Comparison of ENCODE assay signal across 23 cellular contexts in the genomic region with DNA sequence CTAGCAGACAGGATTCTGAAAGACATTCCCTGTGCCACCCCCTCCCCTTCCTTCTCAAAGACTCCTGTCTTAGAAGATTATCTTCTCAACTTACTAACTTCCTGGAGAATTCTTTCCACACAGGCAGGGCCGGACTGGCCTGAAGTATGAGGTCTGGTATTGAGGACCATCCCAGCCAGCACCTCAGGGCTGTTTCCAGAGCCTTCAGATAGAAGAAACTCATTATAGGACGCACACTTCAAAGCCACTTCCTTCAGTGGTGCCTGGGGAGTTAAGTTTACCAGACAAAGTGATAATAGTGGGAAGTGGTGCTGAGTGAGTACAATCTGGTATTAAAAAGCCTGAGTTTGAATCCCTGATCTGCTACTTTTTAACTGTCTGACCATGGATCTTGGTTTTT. TPM values are rescaled to one million over a fixed set of nuclear protein-coding genes. Genes with fewer than 3 reads are reported as not detected.
DNase-seq lines count a peak whose midpoint lies in the region; ATAC-seq and TF ChIP-seq lines count a peak whose summit lies in the region.
"Had no signal": no experiment of that assay in that cellular context is flagged by ENCODE, and none has a peak within 500 bp of the region (broad histone marks: within the 10 kb centered on the region; RNA-seq: fewer than 3 reads in every experiment).

No MANE protein-coding gene starts in this region.

- peaks cover 91% of the 10 kb centered on the region for H3K36me3 Mint-ChIP-seq in CD4-positive, alpha-beta T cell (ENCODE audit: low read depth)
- peaks cover 12% of the 10 kb centered on the region for H3K36me3 Mint-ChIP-seq in IgD-negative memory B cell
- H3K36me3 Mint-ChIP-seq in activated T-helper 17 cell treated with anti-CD3 and anti-CD28 coated beads, Interleukin-2, amount 50 U/mL, for 72 hours (ENCODE audit: low read depth): peaks cover 75% of the 10 kb centered on the region
- H3K36me3 Mint-ChIP-seq in naive thymus-derived CD8-positive, alpha-beta T cell: peaks cover 33 to 71% (median 45%) of the 10 kb centered on the region in 3 donors

- no peak overlapping the region for H3K27ac ChIP-seq in CD4-positive, alpha-beta T cell (ENCODE audit: low read depth, low read length)
- H3K27ac ChIP-seq: dorsolateral prefrontal cortex, heart left ventricle, left ventricle myocardium inferior, suprapubic skin, vagina had no signal

- H3K27ac Mint-ChIP-seq in CD4-positive, alpha-beta T cell: peak overlapping the region; percentile 57
- peak overlapping the region in 2 of 3 donors; percentile 22 to 84 for H3K27ac Mint-ChIP-seq in IgD-negative memory B cell
- H3K27ac Mint-ChIP-seq in activated T-helper 17 cell treated with anti-CD3 and anti-CD28 coated beads, Interleukin-2, amount 50 U/mL, for 72 hours: peak overlapping the region; percentile 40
- H3K27ac Mint-ChIP-seq in naive thymus-derived CD8-positive, alpha-beta T cell: peak overlapping the region in 7 of 10 donors; percentile 0 to 73 (median 36)

- intact Hi-C loops in CD4-positive, alpha-beta T cell (cut with DNase I, micrococcal nuclease): no loop called here

- CTCF ChIA-PET in CD4-positive, alpha-beta T cell (lab: Charles Lee): no interaction called here

- no peak overlapping the region for H3K4me3 Mint-ChIP-seq in CD4-positive, alpha-beta T cell
- no peak overlapping the region for H3K4me3 Mint-ChIP-seq in IgD-negative memory B cell
- H3K4me3 Mint-ChIP-seq in activated T-helper 17 cell treated with anti-CD3 and anti-CD28 coated beads, Interleukin-2, amount 50 U/mL, for 72 hours: no peak overlapping the region
- no peak overlapping the region for H3K4me3 Mint-ChIP-seq in naive thymus-derived CD8-positive, alpha-beta T cell
- H3K4me3 Mint-ChIP-seq: central memory CD8-positive, alpha-beta T cell had no signal

- peaks cover 4% of the 10 kb centered on the region for H3K9me3 Mint-ChIP-seq in CD4-positive, alpha-beta T cell
- H3K9me3 Mint-ChIP-seq in IgD-negative memory B cell: peaks cover 2 to 9% (median 6%) of the 10 kb centered on the region in 3 donors
- peaks cover 4% of the 10 kb centered on the region for H3K9me3 Mint-ChIP-seq in activated T-helper 17 cell treated with anti-CD3 and anti-CD28 coated beads, Interleukin-2, amount 50 U/mL, for 72 hours
- H3K9me3 Mint-ChIP-seq in naive thymus-derived CD8-positive, alpha-beta T cell: peaks cover 0 to 27% (median 10%) of the 10 kb centered on the region in 9 donors

- peaks cover 9% of the 10 kb centered on the region for H3K9me3 ChIP-seq in CD4-positive, alpha-beta T cell (ENCODE audit: control insufficient read depth, low read length)
- H3K9me3 ChIP-seq: suprapubic skin had no signal

- peaks cover 13% of the 10 kb centered on the region for H3K4me1 Mint-ChIP-seq in CD4-positive, alpha-beta T cell (ENCODE audit: low read depth)
- H3K4me1 Mint-ChIP-seq in IgD-negative memory B cell: peaks cover 6 to 28% (median 15%) of the 10 kb centered on the region in 3 donors
- no peaks in the 10 kb centered on the region for H3K4me1 Mint-ChIP-seq in activated T-helper 17 cell treated with anti-CD3 and anti-CD28 coated beads, Interleukin-2, amount 50 U/mL, for 72 hours
- peaks cover 9 to 22% (median 17%) of the 10 kb centered on the region in 4 donors for H3K4me1 Mint-ChIP-seq in naive thymus-derived CD8-positive, alpha-beta T cell

- no peak for DNase-seq in CD4-positive, alpha-beta T cell
- DNase-seq in naive thymus-derived CD8-positive, alpha-beta T cell: no peak
- DNase-seq in central memory CD4-positive, alpha-beta T cell: no peak
- DNase-seq: aorta, COR-L47, DMS79 treated with DMSO at 0.1 percent for 48 hours, dorsolateral prefrontal cortex, heart left ventricle, left ventricle myocardium inferior, midbrain, NCI-H187, NCI-H69, T1000 had no signal

- TF ChIP-seq CTCF in CD4-positive, alpha-beta T cell (IDR thresholded peaks at IDR 0.05): no peak

- H3K27me3 ChIP-seq in CD4-positive, alpha-beta T cell (ENCODE audit: control insufficient read depth, insufficient read depth, low read length): no peaks in the 10 kb centered on the region
- H3K27me3 ChIP-seq: dorsolateral prefrontal cortex, heart left ventricle, suprapubic skin, vagina had no signal

- no peaks in the 10 kb centered on the region for H3K27me3 Mint-ChIP-seq in CD4-positive, alpha-beta T cell
- no peaks in the 10 kb centered on the region for H3K27me3 Mint-ChIP-seq in IgD-negative memory B cell
- no peaks in the 10 kb centered on the region for H3K27me3 Mint-ChIP-seq in activated T-helper 17 cell treated with anti-CD3 and anti-CD28 coated beads, Interleukin-2, amount 50 U/mL, for 72 hours
- no peaks in the 10 kb centered on the region for H3K27me3 Mint-ChIP-seq in naive thymus-derived CD8-positive, alpha-beta T cell
- H3K27me3 Mint-ChIP-seq: central memory CD8-positive, alpha-beta T cell had no signal

- POLR2A ChIA-PET in CD4-positive, alpha-beta T cell (lab: Charles Lee): no interaction called here
- POLR2A ChIA-PET in naive thymus-derived CD8-positive, alpha-beta T cell (lab: Charles Lee): no interaction called here

- no peak for ATAC-seq in CD4-positive, alpha-beta T cell (ENCODE audit: poor library complexity)
- ATAC-seq in activated T-helper 17 cell treated with anti-CD3 and anti-CD28 coated beads, Interleukin-2, amount 50 U/mL, for 72 hours (replicated peaks): no peak
- no peak for ATAC-seq in naive thymus-derived CD8-positive, alpha-beta T cell
- no peak for ATAC-seq in HG03097 (IDR thresholded peaks at IDR 0.05; ENCODE audit: low FRiP score, unreplicated experiment)
- ATAC-seq in GM18870 (IDR thresholded peaks at IDR 0.05; ENCODE audit: unreplicated experiment): no peak
- ATAC-seq: heart left ventricle, K562, SK-N-SH treated with all-trans-retinoic acid at 6 μM for 48 hours had no signal

RNA-seq across cellular contexts. Expression of gene KCNS1, which starts 15.6 kb away (rescaled TPM):
- not detected for total RNA-seq in CD4-positive, alpha-beta T cell
- not detected for polyA plus RNA-seq in IgD-negative memory B cell
- under 1 TPM; 0.15 to 0.24 TPM for total RNA-seq in activated T-helper 17 cell treated with anti-CD3 and anti-CD28 coated beads, Interleukin-2, amount 50 U/mL, for 72 hours
- total RNA-seq in naive thymus-derived CD8-positive, alpha-beta T cell: not detected
- not detected for polyA plus RNA-seq in naive thymus-derived CD8-positive, alpha-beta T cell
- total RNA-seq: aorta, K562, posterior vena cava, vagina had no signal
- polyA plus RNA-seq: aorta, K562 had no signal

RNA-seq across cellular contexts. Expression of gene WFDC5, which starts 29.7 kb away (rescaled TPM):
- total RNA-seq in CD4-positive, alpha-beta T cell: not detected
- polyA plus RNA-seq in IgD-negative memory B cell: not detected
- total RNA-seq in activated T-helper 17 cell treated with anti-CD3 and anti-CD28 coated beads, Interleukin-2, amount 50 U/mL, for 72 hours: 1 to 10 TPM in 1 of 2 donors, not detected in 1; 5.4 TPM
- total RNA-seq in naive thymus-derived CD8-positive, alpha-beta T cell: not detected
- polyA plus RNA-seq in naive thymus-derived CD8-positive, alpha-beta T cell: not detected
- total RNA-seq: aorta, dorsolateral prefrontal cortex, heart left ventricle, K562, left ventricle myocardium inferior, posterior vena cava had no signal
- polyA plus RNA-seq: aorta, heart left ventricle, K562 had no signal

RNA-seq across cellular contexts. Expression of gene WFDC12, which starts 39.0 kb away (rescaled TPM):
- total RNA-seq in CD4-positive, alpha-beta T cell: not detected
- not detected for polyA plus RNA-seq in IgD-negative memory B cell
- not detected for total RNA-seq in activated T-helper 17 cell treated with anti-CD3 and anti-CD28 coated beads, Interleukin-2, amount 50 U/mL, for 72 hours
- total RNA-seq in naive thymus-derived CD8-positive, alpha-beta T cell: not detected
- not detected for polyA plus RNA-seq in naive thymus-derived CD8-positive, alpha-beta T cell
- total RNA-seq: aorta, dorsolateral prefrontal cortex, heart left ventricle, K562, left ventricle myocardium inferior, posterior vena cava had no signal
- polyA plus RNA-seq: aorta, heart left ventricle, K562 had no signal
